1 cellular context compared by ENCODE assay signal in the genomic region with DNA sequence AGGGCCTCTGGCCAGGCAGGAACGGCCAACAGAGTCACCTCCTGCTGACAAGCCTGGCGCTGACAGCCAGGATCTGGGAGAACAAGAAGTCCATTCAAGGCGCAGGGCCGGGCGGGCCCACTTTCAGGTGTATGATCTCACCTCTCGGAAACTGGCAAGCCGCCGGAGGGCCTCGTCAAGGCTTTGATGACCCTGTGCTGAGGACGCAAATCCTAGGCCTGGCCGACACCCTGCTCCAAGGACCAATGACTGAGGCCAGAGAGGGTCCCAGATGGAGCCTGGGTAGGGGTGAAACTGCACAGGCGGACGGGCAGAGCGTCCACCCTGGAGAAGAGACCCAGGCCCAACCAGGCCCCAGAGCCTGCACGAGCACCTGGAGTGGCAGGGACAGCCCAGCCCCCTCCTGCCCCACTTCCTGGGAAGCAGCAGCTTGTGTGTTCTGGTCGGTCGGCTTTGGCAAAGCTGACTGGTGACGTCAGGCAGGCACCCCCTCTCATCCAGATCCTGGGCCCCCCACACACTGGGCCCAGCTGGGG.
TF ChIP-seq lines count a peak whose summit lies in the region.

No MANE protein-coding gene starts in this region.

TF ChIP-seq in HepG2, 621 proteins besides CTCF, POLR2A, EP300 and RAD21 (continued from another document and continues in another):
- TF ChIP-seq, protein P1, sequence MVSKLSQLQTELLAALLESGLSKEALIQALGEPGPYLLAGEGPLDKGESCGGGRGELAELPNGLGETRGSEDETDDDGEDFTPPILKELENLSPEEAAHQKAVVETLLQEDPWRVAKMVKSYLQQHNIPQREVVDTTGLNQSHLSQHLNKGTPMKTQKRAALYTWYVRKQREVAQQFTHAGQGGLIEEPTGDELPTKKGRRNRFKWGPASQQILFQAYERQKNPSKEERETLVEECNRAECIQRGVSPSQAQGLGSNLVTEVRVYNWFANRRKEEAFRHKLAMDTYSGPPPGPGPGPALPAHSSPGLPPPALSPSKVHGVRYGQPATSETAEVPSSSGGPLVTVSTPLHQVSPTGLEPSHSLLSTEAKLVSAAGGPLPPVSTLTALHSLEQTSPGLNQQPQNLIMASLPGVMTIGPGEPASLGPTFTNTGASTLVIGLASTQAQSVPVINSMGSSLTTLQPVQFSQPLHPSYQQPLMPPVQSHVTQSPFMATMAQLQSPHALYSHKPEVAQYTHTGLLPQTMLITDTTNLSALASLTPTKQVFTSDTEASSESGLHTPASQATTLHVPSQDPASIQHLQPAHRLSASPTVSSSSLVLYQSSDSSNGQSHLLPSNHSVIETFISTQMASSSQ (IDR thresholded peaks at IDR 0.05; ENCODE audit: low read depth), result no peak
- TF ChIP-seq, protein P1 (CRISPR knock-in tag; IDR thresholded peaks at IDR 0.05; ENCODE audit: borderline replicate concordance), result peak; percentile 23; the same call in 1 of the 2 replicates
- TF ChIP-seq JUN (CRISPR knock-in tag; IDR thresholded peaks at IDR 0.05) (peak; percentile 64; the same call in 1 of the 2 replicates), ZSCAN25 (CRISPR knock-in tag; IDR thresholded peaks at IDR 0.05) (peak; percentile 61; the same call in 1 of the 2 replicates), PHF8 (CRISPR knock-in tag; IDR thresholded peaks at IDR 0.05) (peak; percentile 53), SALL1 (CRISPR knock-in tag; IDR thresholded peaks at IDR 0.05) (peak; percentile 34), RXRA (CRISPR knock-in tag; IDR thresholded peaks at IDR 0.05) (peak; percentile 81), PTBP1 (IDR thresholded peaks at IDR 0.05; ENCODE audit: low read depth, low read length, poor library complexity, severe bottlenecking) (peak; percentile 62), NAIF1 (CRISPR knock-in tag; IDR thresholded peaks at IDR 0.05; ENCODE audit: borderline replicate concordance) (no peak), ZNF879 (CRISPR knock-in tag; IDR thresholded peaks at IDR 0.05) (no peak), TAF15 (IDR thresholded peaks at IDR 0.05; ENCODE audit: low read depth, low read length, poor library complexity, severe bottlenecking) (no peak), KDM5B (CRISPR knock-in tag; IDR thresholded peaks at IDR 0.05; ENCODE audit: borderline replicate concordance) (no peak), ZNF660 (CRISPR knock-in tag; IDR thresholded peaks at IDR 0.05; ENCODE audit: borderline replicate concordance, low read depth) (no peak), HIVEP1 (CRISPR knock-in tag; IDR thresholded peaks at IDR 0.05) (0 out of 2 replicates have a peak, but pooled peaks have one; percentile 20), TOPORS (CRISPR knock-in tag; IDR thresholded peaks at IDR 0.05) (no peak), TAF1 (CRISPR knock-in tag; IDR thresholded peaks at IDR 0.05) (peak; percentile 12; the same call in 1 of the 2 replicates), ZNF567 (CRISPR knock-in tag; IDR thresholded peaks at IDR 0.05; ENCODE audit: borderline replicate concordance) (no peak), NKX3-1 (CRISPR knock-in tag; IDR thresholded peaks at IDR 0.05) (no peak), RFX3 (CRISPR knock-in tag; IDR thresholded peaks at IDR 0.05) (no peak), MYC (CRISPR knock-in tag; IDR thresholded peaks at IDR 0.05; ENCODE audit: borderline replicate concordance) (no peak; the same call in 1 of the 2 replicates)
- TF ChIP-seq, protein P2, sequence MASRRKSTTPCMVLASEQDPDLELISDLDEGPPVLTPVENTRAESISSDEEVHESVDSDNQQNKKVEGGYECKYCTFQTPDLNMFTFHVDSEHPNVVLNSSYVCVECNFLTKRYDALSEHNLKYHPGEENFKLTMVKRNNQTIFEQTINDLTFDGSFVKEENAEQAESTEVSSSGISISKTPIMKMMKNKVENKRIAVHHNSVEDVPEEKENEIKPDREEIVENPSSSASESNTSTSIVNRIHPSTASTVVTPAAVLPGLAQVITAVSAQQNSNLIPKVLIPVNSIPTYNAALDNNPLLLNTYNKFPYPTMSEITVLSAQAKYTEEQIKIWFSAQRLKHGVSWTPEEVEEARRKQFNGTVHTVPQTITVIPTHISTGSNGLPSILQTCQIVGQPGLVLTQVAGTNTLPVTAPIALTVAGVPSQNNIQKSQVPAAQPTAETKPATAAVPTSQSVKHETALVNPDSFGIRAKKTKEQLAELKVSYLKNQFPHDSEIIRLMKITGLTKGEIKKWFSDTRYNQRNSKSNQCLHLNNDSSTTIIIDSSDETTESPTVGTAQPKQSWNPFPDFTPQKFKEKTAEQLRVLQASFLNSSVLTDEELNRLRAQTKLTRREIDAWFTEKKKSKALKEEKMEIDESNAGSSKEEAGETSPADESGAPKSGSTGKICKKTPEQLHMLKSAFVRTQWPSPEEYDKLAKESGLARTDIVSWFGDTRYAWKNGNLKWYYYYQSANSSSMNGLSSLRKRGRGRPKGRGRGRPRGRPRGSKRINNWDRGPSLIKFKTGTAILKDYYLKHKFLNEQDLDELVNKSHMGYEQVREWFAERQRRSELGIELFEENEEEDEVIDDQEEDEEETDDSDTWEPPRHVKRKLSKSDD (CRISPR knock-in tag; IDR thresholded peaks at IDR 0.05; ENCODE audit: low read depth), result no peak
- TF ChIP-seq, protein P3, sequence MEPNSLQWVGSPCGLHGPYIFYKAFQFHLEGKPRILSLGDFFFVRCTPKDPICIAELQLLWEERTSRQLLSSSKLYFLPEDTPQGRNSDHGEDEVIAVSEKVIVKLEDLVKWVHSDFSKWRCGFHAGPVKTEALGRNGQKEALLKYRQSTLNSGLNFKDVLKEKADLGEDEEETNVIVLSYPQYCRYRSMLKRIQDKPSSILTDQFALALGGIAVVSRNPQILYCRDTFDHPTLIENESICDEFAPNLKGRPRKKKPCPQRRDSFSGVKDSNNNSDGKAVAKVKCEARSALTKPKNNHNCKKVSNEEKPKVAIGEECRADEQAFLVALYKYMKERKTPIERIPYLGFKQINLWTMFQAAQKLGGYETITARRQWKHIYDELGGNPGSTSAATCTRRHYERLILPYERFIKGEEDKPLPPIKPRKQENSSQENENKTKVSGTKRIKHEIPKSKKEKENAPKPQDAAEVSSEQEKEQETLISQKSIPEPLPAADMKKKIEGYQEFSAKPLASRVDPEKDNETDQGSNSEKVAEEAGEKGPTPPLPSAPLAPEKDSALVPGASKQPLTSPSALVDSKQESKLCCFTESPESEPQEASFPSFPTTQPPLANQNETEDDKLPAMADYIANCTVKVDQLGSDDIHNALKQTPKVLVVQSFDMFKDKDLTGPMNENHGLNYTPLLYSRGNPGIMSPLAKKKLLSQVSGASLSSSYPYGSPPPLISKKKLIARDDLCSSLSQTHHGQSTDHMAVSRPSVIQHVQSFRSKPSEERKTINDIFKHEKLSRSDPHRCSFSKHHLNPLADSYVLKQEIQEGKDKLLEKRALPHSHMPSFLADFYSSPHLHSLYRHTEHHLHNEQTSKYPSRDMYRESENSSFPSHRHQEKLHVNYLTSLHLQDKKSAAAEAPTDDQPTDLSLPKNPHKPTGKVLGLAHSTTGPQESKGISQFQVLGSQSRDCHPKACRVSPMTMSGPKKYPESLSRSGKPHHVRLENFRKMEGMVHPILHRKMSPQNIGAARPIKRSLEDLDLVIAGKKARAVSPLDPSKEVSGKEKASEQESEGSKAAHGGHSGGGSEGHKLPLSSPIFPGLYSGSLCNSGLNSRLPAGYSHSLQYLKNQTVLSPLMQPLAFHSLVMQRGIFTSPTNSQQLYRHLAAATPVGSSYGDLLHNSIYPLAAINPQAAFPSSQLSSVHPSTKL (CRISPR knock-in tag; IDR thresholded peaks at IDR 0.05), result peak; percentile 45; the same call in 1 of the 2 replicates
- TF ChIP-seq, protein P4, sequence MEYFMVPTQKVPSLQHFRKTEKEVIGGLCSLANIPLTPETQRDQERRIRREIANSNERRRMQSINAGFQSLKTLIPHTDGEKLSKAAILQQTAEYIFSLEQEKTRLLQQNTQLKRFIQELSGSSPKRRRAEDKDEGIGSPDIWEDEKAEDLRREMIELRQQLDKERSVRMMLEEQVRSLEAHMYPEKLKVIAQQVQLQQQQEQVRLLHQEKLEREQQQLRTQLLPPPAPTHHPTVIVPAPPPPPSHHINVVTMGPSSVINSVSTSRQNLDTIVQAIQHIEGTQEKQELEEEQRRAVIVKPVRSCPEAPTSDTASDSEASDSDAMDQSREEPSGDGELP (IDR thresholded peaks at IDR 0.05; ENCODE audit: borderline replicate concordance, low read depth), result no peak; the same call in 1 of the 2 replicates
- TF ChIP-seq, protein P5, sequence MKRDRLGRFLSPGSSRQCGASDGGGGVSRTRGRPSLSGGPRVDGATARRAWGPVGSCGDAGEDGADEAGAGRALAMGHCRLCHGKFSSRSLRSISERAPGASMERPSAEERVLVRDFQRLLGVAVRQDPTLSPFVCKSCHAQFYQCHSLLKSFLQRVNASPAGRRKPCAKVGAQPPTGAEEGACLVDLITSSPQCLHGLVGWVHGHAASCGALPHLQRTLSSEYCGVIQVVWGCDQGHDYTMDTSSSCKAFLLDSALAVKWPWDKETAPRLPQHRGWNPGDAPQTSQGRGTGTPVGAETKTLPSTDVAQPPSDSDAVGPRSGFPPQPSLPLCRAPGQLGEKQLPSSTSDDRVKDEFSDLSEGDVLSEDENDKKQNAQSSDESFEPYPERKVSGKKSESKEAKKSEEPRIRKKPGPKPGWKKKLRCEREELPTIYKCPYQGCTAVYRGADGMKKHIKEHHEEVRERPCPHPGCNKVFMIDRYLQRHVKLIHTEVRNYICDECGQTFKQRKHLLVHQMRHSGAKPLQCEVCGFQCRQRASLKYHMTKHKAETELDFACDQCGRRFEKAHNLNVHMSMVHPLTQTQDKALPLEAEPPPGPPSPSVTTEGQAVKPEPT (CRISPR knock-in tag; IDR thresholded peaks at IDR 0.05; ENCODE audit: low read depth), result 0 out of 2 replicates have a peak, but pooled peaks have one; percentile 22
- TF ChIP-seq, protein P6, sequence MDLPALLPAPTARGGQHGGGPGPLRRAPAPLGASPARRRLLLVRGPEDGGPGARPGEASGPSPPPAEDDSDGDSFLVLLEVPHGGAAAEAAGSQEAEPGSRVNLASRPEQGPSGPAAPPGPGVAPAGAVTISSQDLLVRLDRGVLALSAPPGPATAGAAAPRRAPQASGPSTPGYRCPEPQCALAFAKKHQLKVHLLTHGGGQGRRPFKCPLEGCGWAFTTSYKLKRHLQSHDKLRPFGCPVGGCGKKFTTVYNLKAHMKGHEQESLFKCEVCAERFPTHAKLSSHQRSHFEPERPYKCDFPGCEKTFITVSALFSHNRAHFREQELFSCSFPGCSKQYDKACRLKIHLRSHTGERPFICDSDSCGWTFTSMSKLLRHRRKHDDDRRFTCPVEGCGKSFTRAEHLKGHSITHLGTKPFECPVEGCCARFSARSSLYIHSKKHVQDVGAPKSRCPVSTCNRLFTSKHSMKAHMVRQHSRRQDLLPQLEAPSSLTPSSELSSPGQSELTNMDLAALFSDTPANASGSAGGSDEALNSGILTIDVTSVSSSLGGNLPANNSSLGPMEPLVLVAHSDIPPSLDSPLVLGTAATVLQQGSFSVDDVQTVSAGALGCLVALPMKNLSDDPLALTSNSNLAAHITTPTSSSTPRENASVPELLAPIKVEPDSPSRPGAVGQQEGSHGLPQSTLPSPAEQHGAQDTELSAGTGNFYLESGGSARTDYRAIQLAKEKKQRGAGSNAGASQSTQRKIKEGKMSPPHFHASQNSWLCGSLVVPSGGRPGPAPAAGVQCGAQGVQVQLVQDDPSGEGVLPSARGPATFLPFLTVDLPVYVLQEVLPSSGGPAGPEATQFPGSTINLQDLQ (CRISPR knock-in tag; IDR thresholded peaks at IDR 0.05), result no peak
- TF ChIP-seq, protein P7, sequence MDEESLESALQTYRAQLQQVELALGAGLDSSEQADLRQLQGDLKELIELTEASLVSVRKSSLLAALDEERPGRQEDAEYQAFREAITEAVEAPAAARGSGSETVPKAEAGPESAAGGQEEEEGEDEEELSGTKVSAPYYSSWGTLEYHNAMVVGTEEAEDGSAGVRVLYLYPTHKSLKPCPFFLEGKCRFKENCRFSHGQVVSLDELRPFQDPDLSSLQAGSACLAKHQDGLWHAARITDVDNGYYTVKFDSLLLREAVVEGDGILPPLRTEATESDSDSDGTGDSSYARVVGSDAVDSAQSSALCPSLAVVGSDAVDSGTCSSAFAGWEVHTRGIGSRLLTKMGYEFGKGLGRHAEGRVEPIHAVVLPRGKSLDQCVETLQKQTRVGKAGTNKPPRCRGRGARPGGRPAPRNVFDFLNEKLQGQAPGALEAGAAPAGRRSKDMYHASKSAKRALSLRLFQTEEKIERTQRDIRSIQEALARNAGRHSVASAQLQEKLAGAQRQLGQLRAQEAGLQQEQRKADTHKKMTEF (CRISPR knock-in tag; IDR thresholded peaks at IDR 0.05), result 0 out of 2 replicates have a peak, but pooled peaks have one; percentile 26
- TF ChIP-seq, protein P8, sequence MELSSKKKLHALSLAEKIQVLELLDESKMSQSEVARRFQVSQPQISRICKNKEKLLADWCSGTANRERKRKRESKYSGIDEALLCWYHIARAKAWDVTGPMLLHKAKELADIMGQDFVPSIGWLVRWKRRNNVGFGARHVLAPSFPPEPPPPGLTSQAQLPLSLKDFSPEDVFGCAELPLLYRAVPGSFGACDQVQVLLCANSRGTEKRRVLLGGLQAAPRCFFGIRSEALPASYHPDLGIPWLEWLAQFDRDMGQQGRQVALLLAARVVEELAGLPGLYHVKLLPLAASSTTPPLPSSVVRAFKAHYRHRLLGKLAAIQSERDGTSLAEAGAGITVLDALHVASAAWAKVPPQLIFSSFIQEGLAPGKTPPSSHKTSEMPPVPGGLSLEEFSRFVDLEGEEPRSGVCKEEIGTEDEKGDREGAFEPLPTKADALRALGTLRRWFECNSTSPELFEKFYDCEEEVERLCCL (CRISPR knock-in tag; IDR thresholded peaks at IDR 0.05; ENCODE audit: borderline replicate concordance), result no peak
- TF ChIP-seq, protein P9, sequence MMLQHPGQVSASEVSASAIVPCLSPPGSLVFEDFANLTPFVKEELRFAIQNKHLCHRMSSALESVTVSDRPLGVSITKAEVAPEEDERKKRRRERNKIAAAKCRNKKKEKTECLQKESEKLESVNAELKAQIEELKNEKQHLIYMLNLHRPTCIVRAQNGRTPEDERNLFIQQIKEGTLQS (CRISPR knock-in tag; IDR thresholded peaks at IDR 0.05), result peak; percentile 52; the same call in 1 of the 2 replicates
- TF ChIP-seq, protein P10, sequence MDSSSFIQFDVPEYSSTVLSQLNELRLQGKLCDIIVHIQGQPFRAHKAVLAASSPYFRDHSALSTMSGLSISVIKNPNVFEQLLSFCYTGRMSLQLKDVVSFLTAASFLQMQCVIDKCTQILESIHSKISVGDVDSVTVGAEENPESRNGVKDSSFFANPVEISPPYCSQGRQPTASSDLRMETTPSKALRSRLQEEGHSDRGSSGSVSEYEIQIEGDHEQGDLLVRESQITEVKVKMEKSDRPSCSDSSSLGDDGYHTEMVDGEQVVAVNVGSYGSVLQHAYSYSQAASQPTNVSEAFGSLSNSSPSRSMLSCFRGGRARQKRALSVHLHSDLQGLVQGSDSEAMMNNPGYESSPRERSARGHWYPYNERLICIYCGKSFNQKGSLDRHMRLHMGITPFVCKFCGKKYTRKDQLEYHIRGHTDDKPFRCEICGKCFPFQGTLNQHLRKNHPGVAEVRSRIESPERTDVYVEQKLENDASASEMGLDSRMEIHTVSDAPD (CRISPR knock-in tag; IDR thresholded peaks at IDR 0.05), result peak; percentile 65
